In genomic region chr15:66638377-66638776, GRCh38 we compare ENCODE assay signal across 16 cellular contexts.
DNase-seq lines count a peak whose midpoint lies in the region; ATAC-seq and TF ChIP-seq lines count a peak whose summit lies in the region.
"Had no signal": no experiment of that assay in that cellular context is flagged by ENCODE, and none has a peak within 500 bp of the region (broad histone marks: within the 10 kb centered on the region; RNA-seq: fewer than 3 reads in every experiment).

No MANE protein-coding gene starts in this region.

- H4K20me1 ChIP-seq in neural progenitor cell (ENCODE audit: low read depth) = no peaks in the 10 kb centered on the region

- TF ChIP-seq CTCF in neural progenitor cell (IDR thresholded peaks at IDR 0.05) = no peak

- H3K9me3 Mint-ChIP-seq in activated T-cell treated with anti-CD3 and anti-CD28 coated beads, Interleukin-2, amount 50 U/mL, for 72 hours = no peaks in the 10 kb centered on the region
- H3K9me3 Mint-ChIP-seq in activated CD8-positive, alpha-beta T cell treated with anti-CD3 and anti-CD28 coated beads, Interleukin-2, amount 10 ng/mL, durations not matched to agents 7 days and 5 days (ENCODE audit: insufficient read depth) = no peaks in the 10 kb centered on the region
- no peaks in the 10 kb centered on the region for H3K9me3 Mint-ChIP-seq in neural progenitor cell

- no peak overlapping the region for H3K4me3 ChIP-seq in Jurkat, Clone E6-1 (ENCODE audit: low read length)
- H3K4me3 ChIP-seq in neural progenitor cell = no peak overlapping the region
- H3K4me3 ChIP-seq: Peyer's patch, SJCRH30, skin epidermis had no signal

- peaks cover 9% of the 10 kb centered on the region for H3K4me1 Mint-ChIP-seq in activated T-cell treated with anti-CD3 and anti-CD28 coated beads, Interleukin-2, amount 50 U/mL, for 72 hours (ENCODE audit: low read depth)
- peaks cover 18% of the 10 kb centered on the region for H3K4me1 Mint-ChIP-seq in activated CD8-positive, alpha-beta T cell treated with anti-CD3 and anti-CD28 coated beads, Interleukin-2, amount 10 ng/mL, durations not matched to agents 7 days and 5 days (ENCODE audit: low read depth)
- H3K4me1 Mint-ChIP-seq in neural progenitor cell = peaks cover 25% of the 10 kb centered on the region

- peaks cover 12% of the 10 kb centered on the region for H3F3A ChIP-seq in neural progenitor cell (ENCODE audit: low read depth)

- H3K4me3 Mint-ChIP-seq in activated T-cell treated with anti-CD3 and anti-CD28 coated beads, Interleukin-2, amount 50 U/mL, for 72 hours = no peak overlapping the region
- H3K4me3 Mint-ChIP-seq in activated CD8-positive, alpha-beta T cell treated with anti-CD3 and anti-CD28 coated beads, Interleukin-2, amount 10 ng/mL, durations not matched to agents 7 days and 5 days = no peak overlapping the region
- H3K4me3 Mint-ChIP-seq in neural progenitor cell = no peak overlapping the region

- no peak overlapping the region for H2AFZ ChIP-seq in neural progenitor cell (replicated peaks)

- H3K9me3 ChIP-seq in neural progenitor cell (ENCODE audit: low read depth) = no peaks in the 10 kb centered on the region
- H3K9me3 ChIP-seq: Peyer's patch, SJCRH30 had no signal

- H3K27me3 ChIP-seq in neural progenitor cell = no peaks in the 10 kb centered on the region
- H3K27me3 ChIP-seq: Peyer's patch, SJCRH30 had no signal

- no peaks in the 10 kb centered on the region for H3K36me3 ChIP-seq in neural progenitor cell
- H3K36me3 ChIP-seq: Peyer's patch, SJCRH30 had no signal

- no peaks in the 10 kb centered on the region for H3K27me3 Mint-ChIP-seq in activated T-cell treated with anti-CD3 and anti-CD28 coated beads, Interleukin-2, amount 50 U/mL, for 72 hours (ENCODE audit: low read depth)
- H3K27me3 Mint-ChIP-seq in activated CD8-positive, alpha-beta T cell treated with anti-CD3 and anti-CD28 coated beads, Interleukin-2, amount 10 ng/mL, durations not matched to agents 7 days and 5 days (ENCODE audit: low read depth) = peaks cover 2% of the 10 kb centered on the region
- peaks cover 7% of the 10 kb centered on the region for H3K27me3 Mint-ChIP-seq in neural progenitor cell (ENCODE audit: insufficient read depth, low read depth)

- H3K79me2 ChIP-seq in neural progenitor cell (ENCODE audit: low read depth) = no peaks in the 10 kb centered on the region

- CTCF ChIA-PET in activated CD8-positive, alpha-beta T cell treated with anti-CD3 and anti-CD28 coated beads, Interleukin-2, amount 10 ng/mL, durations not matched to agents 7 days and 5 days (lab: Charles Lee) = interaction anchor here (0.8 to 1.9 kb wide), 3 partner anchors 16 to 213 kb away, joined by 3 to 7 read pairs (median 6); no protein-coding TSS in a partner anchor

- no peak overlapping the region for H3K27ac Mint-ChIP-seq in activated T-cell treated with anti-CD3 and anti-CD28 coated beads, Interleukin-2, amount 50 U/mL, for 72 hours
- H3K27ac Mint-ChIP-seq in activated CD8-positive, alpha-beta T cell treated with anti-CD3 and anti-CD28 coated beads, Interleukin-2, amount 10 ng/mL, durations not matched to agents 7 days and 5 days = peak overlapping the region; percentile 34
- H3K27ac Mint-ChIP-seq in neural progenitor cell = no peak overlapping the region

- no peaks in the 10 kb centered on the region for H3K36me3 Mint-ChIP-seq in activated T-cell treated with anti-CD3 and anti-CD28 coated beads, Interleukin-2, amount 50 U/mL, for 72 hours (ENCODE audit: insufficient read depth in 2 of 2)
- H3K36me3 Mint-ChIP-seq in activated CD8-positive, alpha-beta T cell treated with anti-CD3 and anti-CD28 coated beads, Interleukin-2, amount 10 ng/mL, durations not matched to agents 7 days and 5 days (ENCODE audit: low read depth) = no peaks in the 10 kb centered on the region
- no peaks in the 10 kb centered on the region for H3K36me3 Mint-ChIP-seq in neural progenitor cell

- no peak overlapping the region for H3K9ac ChIP-seq in neural progenitor cell

- peaks cover 11% of the 10 kb centered on the region for H3K4me1 ChIP-seq in neural progenitor cell
- H3K4me1 ChIP-seq: SJCRH30 had no signal

- ATAC-seq in activated T-cell treated with anti-CD3 and anti-CD28 coated beads, Interleukin-2, amount 50 U/mL, for 72 hours (replicated peaks in 1 of 2) = peak; percentile 87 to 97
- ATAC-seq in activated CD8-positive, alpha-beta T cell treated with anti-CD3 and anti-CD28 coated beads, Interleukin-2, amount 10 ng/mL, durations not matched to agents 7 days and 5 days = peak; percentile 92
- ATAC-seq in stimulated activated naive CD8-positive, alpha-beta T cell treated with anti-CD3 and anti-CD28 coated beads, Interleukin-15, Interleukin-2, amounts not matched to agents 100 U/mL and 50 U/mL, for 24 hours = peak; percentile 62

- H3K4me2 ChIP-seq in neural progenitor cell = no peak overlapping the region

- no peak overlapping the region for H3K27ac ChIP-seq in neural progenitor cell
- H3K27ac ChIP-seq: Peyer's patch, SJCRH30, skin epidermis had no signal

- POLR2A ChIA-PET in activated CD8-positive, alpha-beta T cell treated with anti-CD3 and anti-CD28 coated beads, Interleukin-2, amount 10 ng/mL, durations not matched to agents 7 days and 5 days (lab: Charles Lee) = interaction anchor here (0.5 to 1.9 kb wide), 5 partner anchors 24 to 103 kb away, joined by 3 to 4 read pairs (median 3); no protein-coding TSS in a partner anchor

- DNase-seq in activated T-cell treated with anti-CD3 and anti-CD28 coated beads, Interleukin-2, amount 50 U/mL, for 72 hours = peak in 1 of 2 donors; percentile 30
- DNase-seq in activated T-cell treated with anti-CD3 and anti-CD28 coated beads, Interleukin-2, amount 50 U/mL, for 1 hour = no peak
- peak; percentile 33 for DNase-seq in Jurkat, Clone E6-1 (ENCODE audit: low read depth, low spot score)
- DNase-seq in activated CD8-positive, alpha-beta T cell treated with anti-CD3 and anti-CD28 coated beads, Interleukin-2, amount 10 ng/mL, durations not matched to agents 7 days and 5 days = peak; percentile 60
- no peak for DNase-seq in stimulated activated naive CD8-positive, alpha-beta T cell treated with anti-CD3 and anti-CD28 coated beads, Interleukin-15, Interleukin-2, amounts not matched to agents 100 U/mL and 50 U/mL, for 24 hours
- no peak for DNase-seq in NCI-H510A treated with DMSO at 0.1 percent for 48 hours (lab: John Stamatoyannopoulos, UW)
- DNase-seq in neural progenitor cell (ENCODE audit: low spot score) = no peak
- DNase-seq: amygdala; HCEC 1CT; kidney glomerular epithelial cell; NCI-H187 treated with DMSO at 0.1 percent for 48 hours; nucleus accumbens; SJCRH30; stimulated activated CD4-positive, alpha-beta T cell treated with anti-CD3 and anti-CD28 coated beads, Interleukin-1b, Interleukin-23, amount 100 ng/mL, for 48 hours had no signal

Comparison
In these comparisons a context has a peak if more than half of its experiments do, and no peak if none do; other contexts are left out.
1. DNase-seq: peak in Jurkat, Clone E6-1 (single experiment) and activated CD8-positive, alpha-beta T cell treated with anti-CD3 and anti-CD28 coated beads, Interleukin-2, amount 10 ng/mL, durations not matched to agents 7 days and 5 days (single experiment); none in activated T-cell treated with anti-CD3 and anti-CD28 coated beads, Interleukin-2, amount 50 U/mL, for 1 hour (single experiment), stimulated activated naive CD8-positive, alpha-beta T cell treated with anti-CD3 and anti-CD28 coated beads, Interleukin-15, Interleukin-2, amounts not matched to agents 100 U/mL and 50 U/mL, for 24 hours (single experiment), NCI-H510A treated with DMSO at 0.1 percent for 48 hours (single experiment) and neural progenitor cell (single experiment).
2. Peak in every context shown above with its lines, with median percentiles within 50 percentile points of each other: ATAC-seq.